ENCODE assay signal across 18 cellular contexts in the genomic region with DNA sequence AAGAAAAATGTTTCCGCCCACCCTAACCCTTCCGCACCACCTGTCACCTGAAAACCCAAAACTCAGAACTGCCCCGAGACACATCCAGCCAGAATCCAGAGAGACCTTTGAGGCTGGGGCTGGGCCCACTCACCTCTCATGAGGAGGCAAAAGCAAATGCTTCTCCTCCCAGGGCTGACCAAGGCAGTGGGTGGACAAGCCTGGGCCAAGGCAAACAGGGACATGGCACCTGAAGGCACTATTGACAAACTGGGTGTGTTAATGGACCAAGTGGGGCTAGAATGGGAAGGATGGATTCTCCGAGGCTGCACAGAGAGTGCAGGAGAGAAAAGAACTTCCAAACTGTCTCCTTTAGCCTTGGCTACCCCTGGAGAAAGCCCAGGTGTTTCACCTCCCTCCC. TPM values are rescaled to one million over a fixed set of nuclear protein-coding genes. Genes with fewer than 3 reads are reported as not detected.
DNase-seq lines count a peak whose midpoint lies in the region; ATAC-seq and TF ChIP-seq lines count a peak whose summit lies in the region.
"Had no signal": no experiment of that assay in that cellular context is flagged by ENCODE, and none has a peak within 500 bp of the region (broad histone marks: within the 10 kb centered on the region; RNA-seq: fewer than 3 reads in every experiment).

No MANE protein-coding gene starts in this region.

- no peak for DNase-seq in WTC11 (ENCODE audit: low spot score)
- DNase-seq in left colon: peak; percentile 13 to 32
- no peak for DNase-seq in GM19240 (ENCODE audit: insufficient read length, low spot score)
- no peak for DNase-seq in NOMO-1 (lab: John Stamatoyannopoulos, UW; ENCODE audit: unreplicated experiment in 2 of 2)
- DNase-seq: CD8-positive, alpha-beta T cell; DMS79 treated with DMSO at 0.1 percent for 48 hours; H7; Kasumi-1; MG63; NCI-H1105 treated with DMSO at 0.1 percent for 48 hours; Peyer's patch; Right ventricle myocardium superior had no signal

- CTCF ChIA-PET in HEK293 (lab: Yijun Ruan, JAX) (no interaction called here), WTC11 (lab: Charles Lee) (no interaction called here)

- no peaks in the 10 kb centered on the region; the same call in 1 of the 2 replicates for H3K4me1 ChIP-seq in HEK293 (ENCODE audit: control insufficient read depth, insufficient read depth, low read length)
- H3K4me1 ChIP-seq: BLaER1 treated with 17β-estradiol and CSF1 and Interleukin-3, amounts not matched to agents 10 nM and 100 nM; Peyer's patch had no signal

- H3K9me3 Mint-ChIP-seq in WTC11: no peaks in the 10 kb centered on the region
- H3K9me3 Mint-ChIP-seq: CD8-positive, alpha-beta T cell had no signal

- no peaks in the 10 kb centered on the region for H3K36me3 Mint-ChIP-seq in WTC11
- H3K36me3 Mint-ChIP-seq: CD8-positive, alpha-beta T cell had no signal

- H3K4me3 Mint-ChIP-seq in WTC11: no peak overlapping the region
- H3K4me3 Mint-ChIP-seq: CD8-positive, alpha-beta T cell had no signal

- ATAC-seq in WTC11: peak; percentile 17; the same call in 1 of the 2 replicates
- peak; percentile 45 for ATAC-seq in left colon
- ATAC-seq in HG02938 (IDR thresholded peaks at IDR 0.05; ENCODE audit: unreplicated experiment): no peak
- ATAC-seq in HG03469 (IDR thresholded peaks at IDR 0.05; ENCODE audit: unreplicated experiment): no peak
- ATAC-seq: CD8-positive, alpha-beta T cell had no signal

- peaks cover 54% of the 10 kb centered on the region for H3K4me1 Mint-ChIP-seq in WTC11

- no peak for TF ChIP-seq CTCF in 22Rv1 (IDR thresholded peaks at IDR 0.05)
- no peak for TF ChIP-seq CTCF in HEK293 (tag by site-specific recombination; IDR thresholded peaks at IDR 0.05)
- TF ChIP-seq CTCF in WTC11 (IDR thresholded peaks at IDR 0.05): no peak

- H3K36me3 ChIP-seq in HEK293 (ENCODE audit: control insufficient read depth in 2 of 2, insufficient read depth in 1 of 2, low read length in 2 of 2): no peaks in the 10 kb centered on the region
- H3K36me3 ChIP-seq: BLaER1 treated with 17β-estradiol and CSF1 and Interleukin-3, amounts not matched to agents 10 nM and 100 nM; MG63; Peyer's patch had no signal

- intact Hi-C loops in left colon (cut with DNase I, micrococcal nuclease): no loop called here

- no peaks in the 10 kb centered on the region; the same call in 1 of the 2 replicates for H3K27me3 Mint-ChIP-seq in WTC11 (ENCODE audit: low read depth)

- no peak overlapping the region for H3K4me3 ChIP-seq in HEK293 (ENCODE audit: low read depth, low read length)
- H3K4me3 ChIP-seq: BLaER1 treated with 17β-estradiol and CSF1 and Interleukin-3, amounts not matched to agents 10 nM and 100 nM; MG63; Peyer's patch; SK-N-MC had no signal

- no peaks in the 10 kb centered on the region for H3K9me3 ChIP-seq in HEK293 (ENCODE audit: control insufficient read depth, insufficient read depth, low read depth, low read length)
- H3K9me3 ChIP-seq: BLaER1 treated with 17β-estradiol and CSF1 and Interleukin-3, amounts not matched to agents 10 nM and 100 nM; MG63; Peyer's patch had no signal

- no peak overlapping the region for H3K27ac Mint-ChIP-seq in WTC11
- H3K27ac Mint-ChIP-seq: CD8-positive, alpha-beta T cell had no signal

- POLR2A ChIA-PET in HEK293 (lab: Yijun Ruan, JAX): no interaction called here
- POLR2A ChIA-PET in WTC11 (lab: Charles Lee): no interaction called here

- H3K27ac ChIP-seq in 22Rv1: peak overlapping the region; percentile 44
- no peak overlapping the region for H3K27ac ChIP-seq in HEK293 (ENCODE audit: extremely low read depth, low read depth, low read length)
- H3K27ac ChIP-seq: BLaER1 treated with 17β-estradiol and CSF1 and Interleukin-3, amounts not matched to agents 10 nM and 100 nM; Peyer's patch; SK-N-MC had no signal

TF ChIP-seq in HEK293, 187 proteins besides CTCF, POLR2A, EP300 and RAD21:
- TF ChIP-seq ZFHX2 (tag by site-specific recombination; conservative IDR thresholded peaks at IDR 0.05): peak; percentile 41; the same call in 1 of the 2 replicates
- TF ChIP-seq EGR2 (tag by site-specific recombination; IDR thresholded peaks at IDR 0.05; ENCODE audit: low read depth): peak; percentile 57; the same call in 1 of the 2 replicates
- TF ChIP-seq ZNF510 (tag by site-specific recombination; IDR thresholded peaks at IDR 0.05; ENCODE audit: insufficient replicate concordance): no peak

TF ChIP-seq in WTC11, 78 proteins besides CTCF, POLR2A, EP300 and RAD21:
- no peak for TF ChIP-seq ZNF263 (CRISPR knock-in tag; IDR thresholded peaks at IDR 0.05; ENCODE audit: low read depth)
- TF ChIP-seq TEAD4 (CRISPR knock-in tag; IDR thresholded peaks at IDR 0.05): no peak
- TF ChIP-seq FOXJ3 (CRISPR knock-in tag; IDR thresholded peaks at IDR 0.05; ENCODE audit: borderline replicate concordance): no peak
- TF ChIP-seq NFATC4 (CRISPR knock-in tag; IDR thresholded peaks at IDR 0.05): no peak
- no peak for TF ChIP-seq CREM (CRISPR knock-in tag; IDR thresholded peaks at IDR 0.05)
- no peak for TF ChIP-seq SMAD4 (CRISPR knock-in tag; IDR thresholded peaks at IDR 0.05)
- TF ChIP-seq OVOL2 (CRISPR knock-in tag; IDR thresholded peaks at IDR 0.05; ENCODE audit: borderline replicate concordance): no peak
- TF ChIP-seq, protein P1, sequence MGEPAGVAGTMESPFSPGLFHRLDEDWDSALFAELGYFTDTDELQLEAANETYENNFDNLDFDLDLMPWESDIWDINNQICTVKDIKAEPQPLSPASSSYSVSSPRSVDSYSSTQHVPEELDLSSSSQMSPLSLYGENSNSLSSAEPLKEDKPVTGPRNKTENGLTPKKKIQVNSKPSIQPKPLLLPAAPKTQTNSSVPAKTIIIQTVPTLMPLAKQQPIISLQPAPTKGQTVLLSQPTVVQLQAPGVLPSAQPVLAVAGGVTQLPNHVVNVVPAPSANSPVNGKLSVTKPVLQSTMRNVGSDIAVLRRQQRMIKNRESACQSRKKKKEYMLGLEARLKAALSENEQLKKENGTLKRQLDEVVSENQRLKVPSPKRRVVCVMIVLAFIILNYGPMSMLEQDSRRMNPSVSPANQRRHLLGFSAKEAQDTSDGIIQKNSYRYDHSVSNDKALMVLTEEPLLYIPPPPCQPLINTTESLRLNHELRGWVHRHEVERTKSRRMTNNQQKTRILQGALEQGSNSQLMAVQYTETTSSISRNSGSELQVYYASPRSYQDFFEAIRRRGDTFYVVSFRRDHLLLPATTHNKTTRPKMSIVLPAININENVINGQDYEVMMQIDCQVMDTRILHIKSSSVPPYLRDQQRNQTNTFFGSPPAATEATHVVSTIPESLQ (CRISPR knock-in tag; IDR thresholded peaks at IDR 0.05): no peak
- no peak for TF ChIP-seq SP1 (CRISPR knock-in tag; conservative IDR thresholded peaks at IDR 0.05)
- TF ChIP-seq MXD4 (CRISPR knock-in tag; IDR thresholded peaks at IDR 0.05; ENCODE audit: borderline replicate concordance): no peak
- TF ChIP-seq ZNF423 (CRISPR knock-in tag; IDR thresholded peaks at IDR 0.05): no peak
- TF ChIP-seq MYBL2 (CRISPR knock-in tag; IDR thresholded peaks at IDR 0.05): no peak
- TF ChIP-seq, protein P2, sequence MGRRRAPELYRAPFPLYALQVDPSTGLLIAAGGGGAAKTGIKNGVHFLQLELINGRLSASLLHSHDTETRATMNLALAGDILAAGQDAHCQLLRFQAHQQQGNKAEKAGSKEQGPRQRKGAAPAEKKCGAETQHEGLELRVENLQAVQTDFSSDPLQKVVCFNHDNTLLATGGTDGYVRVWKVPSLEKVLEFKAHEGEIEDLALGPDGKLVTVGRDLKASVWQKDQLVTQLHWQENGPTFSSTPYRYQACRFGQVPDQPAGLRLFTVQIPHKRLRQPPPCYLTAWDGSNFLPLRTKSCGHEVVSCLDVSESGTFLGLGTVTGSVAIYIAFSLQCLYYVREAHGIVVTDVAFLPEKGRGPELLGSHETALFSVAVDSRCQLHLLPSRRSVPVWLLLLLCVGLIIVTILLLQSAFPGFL (CRISPR knock-in tag; IDR thresholded peaks at IDR 0.05; ENCODE audit: borderline replicate concordance): no peak
- TF ChIP-seq JAZF1 (CRISPR knock-in tag; IDR thresholded peaks at IDR 0.05): no peak
TF ChIP-seq in WTC11: peak in this region for 0.

RNA-seq across cellular contexts. Expression of a gene that starts 54.4 kb away (rescaled TPM):
- total RNA-seq in WTC11 (2021) (8.1 to 9.0 TPM (median 8.9 TPM) in 3 replicates), left colon (10 to 100 TPM; 41.1 to 49.7 TPM)
- total RNA-seq: CD8-positive, alpha-beta T cell had no signal

Comparison
In these comparisons a context has a peak if more than half of its experiments do, and no peak if none do; other contexts are left out.
1. ATAC-seq: peak in WTC11 (single experiment) and left colon (single experiment); none in HG02938 (single experiment) and HG03469 (single experiment).
2. DNase-seq: peak in left colon (2 of 2); none in WTC11 (single experiment), GM19240 (single experiment) and NOMO-1 (0 of 2).